Comparison of ENCODE assay signal across 17 cellular contexts in genomic region chr5:17694922-17695321, GRCh38.
"Had no signal": no experiment of that assay in that cellular context is flagged by ENCODE, and none has a peak within 500 bp of the region (broad histone marks: within the 10 kb centered on the region; RNA-seq: fewer than 3 reads in every experiment).

No MANE protein-coding gene starts in this region.

- ATAC-seq: activated T-cell treated with anti-CD3 and anti-CD28 coated beads, Interleukin-2, amount 50 U/mL, for 4 hours; body of pancreas; heart right ventricle; stimulated activated naive B cell treated with anti-CD40 and anti-IgM and Interleukin-4, amounts not matched to agents 10 μg/mL and 1 μg/mL and 100 μg/mL, for 72 hours had no signal

- H3K9me3 ChIP-seq: body of pancreas, colonic mucosa, heart right ventricle, left ventricle myocardium inferior, testis had no signal

- H3K36me3 ChIP-seq: colonic mucosa, heart right ventricle, left ventricle myocardium inferior had no signal

- H3K27ac ChIP-seq: body of pancreas, colonic mucosa, heart right ventricle, left ventricle myocardium inferior, testis had no signal

- DNase-seq: activated CD4-positive, alpha-beta T cell treated with anti-CD3 and anti-CD28 coated beads for 1 hour; activated CD8-positive, alpha-beta memory T cell treated with anti-CD3 and anti-CD28 coated beads for 24 hours; activated CD8-positive, alpha-beta memory T cell treated with anti-CD3 and anti-CD28 coated beads, Interleukin-2, amount 50 U/mL, for 4 hours; activated naive CD4-positive, alpha-beta T cell treated with anti-CD3 and anti-CD28 coated beads for 36 hours; activated naive CD8-positive, alpha-beta T cell treated with anti-CD3 and anti-CD28 coated beads, Interleukin-2, amount 10 ng/mL, durations not matched to agents 7 days and 5 days; activated T-cell treated with anti-CD3 and anti-CD28 coated beads, Interleukin-2, amount 50 U/mL, for 4 hours; body of pancreas; central memory CD4-positive, alpha-beta T cell; colonic mucosa; heart right ventricle; left ventricle myocardium inferior; midbrain; stimulated activated CD4-positive, alpha-beta T cell treated with anti-CD3 and anti-CD28 coated beads, Interleukin-2, amount 100 ng/mL, for 48 hours; stimulated activated CD8-positive, alpha-beta memory T cell treated with anti-CD3 and anti-CD28 coated beads, Interleukin-4, amount 100 ng/mL, for 48 hours; stimulated activated naive B cell treated with anti-CD40 and anti-IgM and Interleukin-4, amounts not matched to agents 10 μg/mL and 1 μg/mL and 100 μg/mL, for 72 hours; T-helper 9 cell; testis had no signal

- H3K4me3 ChIP-seq: body of pancreas, colonic mucosa, heart right ventricle, left ventricle myocardium inferior, testis had no signal

- H3K4me1 ChIP-seq: body of pancreas, colonic mucosa, heart right ventricle, left ventricle myocardium inferior, testis had no signal

- H3K27me3 ChIP-seq: body of pancreas, colonic mucosa, heart right ventricle, testis had no signal
